ENCODE assay signal across 9 cellular contexts in the genomic region with DNA sequence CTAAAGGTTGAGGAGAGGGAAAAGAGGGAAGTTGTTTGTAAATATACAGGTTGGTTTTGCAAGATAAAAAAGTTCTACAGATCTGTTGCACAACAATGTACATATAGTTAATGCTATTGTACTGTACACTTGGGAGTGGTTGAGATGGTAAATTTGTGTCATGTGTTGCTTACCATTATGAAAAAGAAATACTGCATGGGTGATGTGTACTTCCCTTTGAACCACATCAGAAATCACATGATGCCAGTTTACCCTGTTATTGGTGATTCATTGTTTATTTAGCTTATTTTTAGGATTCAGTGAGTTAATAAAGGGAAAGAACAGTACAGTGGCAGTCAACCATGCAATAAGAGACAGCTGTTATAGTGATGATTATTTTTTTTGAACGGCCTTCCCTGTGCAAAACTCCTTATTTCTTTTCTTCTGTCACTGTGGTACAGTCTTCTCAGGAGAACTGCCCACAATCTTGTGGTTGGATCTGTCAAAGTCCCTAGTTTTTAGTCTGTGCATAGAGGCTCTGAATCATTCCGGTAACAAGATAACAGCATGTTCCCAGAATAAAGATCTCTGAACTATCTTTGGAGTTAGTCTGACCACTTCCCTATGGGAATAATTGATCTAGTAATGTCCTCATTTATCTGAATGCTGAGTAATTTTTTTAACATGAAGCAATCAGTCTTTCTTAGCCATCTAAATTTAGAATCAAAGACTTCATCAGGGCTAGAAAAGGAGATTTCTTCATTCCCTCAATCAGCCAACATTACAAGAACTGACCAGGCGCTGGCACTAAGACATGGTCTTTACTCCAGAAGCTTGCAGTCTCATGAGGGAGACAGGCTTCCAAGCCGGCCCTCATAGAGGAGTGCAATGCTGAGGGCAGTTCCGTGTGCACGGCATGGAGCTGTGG.
DNase-seq lines count a peak whose midpoint lies in the region; ATAC-seq lines count a peak whose summit lies in the region.
"Had no signal": no experiment of that assay in that cellular context is flagged by ENCODE, and none has a peak within 500 bp of the region (broad histone marks: within the 10 kb centered on the region; RNA-seq: fewer than 3 reads in every experiment).

No MANE protein-coding gene starts in this region.

- 5 to 8% methylated on average over 6 of the region's 6 CpGs for WGBS in aorta, 2 donors

- H3K36me3 ChIP-seq in aorta (ENCODE audit: control insufficient read depth in 1 of 2, insufficient read depth in 2 of 2, low read length in 1 of 2): no peaks in the 10 kb centered on the region

- H3K9me3 ChIP-seq in aorta (ENCODE audit: control insufficient read depth, low read length): peaks cover 2% of the 10 kb centered on the region

- H3K27ac ChIP-seq in angular gyrus (ENCODE audit: low read depth, low read length) (peak overlapping the region; percentile 13), aorta (ENCODE audit: low read depth in 1 of 2, low read length in 2 of 2) (peak overlapping the region; percentile 32 to 62)

- peaks cover 1 to 15% of the 10 kb centered on the region in 2 donors for H3K4me1 ChIP-seq in aorta (ENCODE audit: control insufficient read depth in 1 of 2, insufficient read depth in 2 of 2, low read length in 2 of 2)

- peak; percentile 86 for ATAC-seq in aorta (ENCODE audit: low FRiP score)
- no peak for ATAC-seq in HG02973 (IDR thresholded peaks at IDR 0.05; ENCODE audit: unreplicated experiment)

- intact Hi-C loops in aorta (cut with DNase I): loop anchor here in 1 of 2 donors (5.0 kb wide), 1 partner anchor 124 kb away; a partner anchor contains a TSS

- H3K4me3 ChIP-seq in aorta (ENCODE audit: low read length in 2 of 2): no peak overlapping the region

- no peaks in the 10 kb centered on the region for H3K27me3 ChIP-seq in aorta (ENCODE audit: control insufficient read depth in 1 of 2, insufficient read depth in 2 of 2, low read length in 1 of 2)

- DNase-seq in SHP77 treated with DMSO at 0.1 percent for 48 hours (lab: John Stamatoyannopoulos, UW) (peak; percentile 24), SHP77 (lab: John Stamatoyannopoulos, UW) (no peak), iris pigment epithelial cell (ENCODE audit: low read depth) (peak; percentile 84), aorta (peak in 1 of 2 donors; percentile 78), iPS-NIHi7 (ENCODE audit: extremely low spot score) (no peak)
- no peak for DNase-seq in activated CD8-positive, alpha-beta memory T cell treated with anti-CD3 and anti-CD28 coated beads for 24 hours
- DNase-seq: H9 had no signal

Comparison
In these comparisons a context has a peak if more than half of its experiments do, and no peak if none do; other contexts are left out.
1. DNase-seq: peak in SHP77 treated with DMSO at 0.1 percent for 48 hours (single experiment) and iris pigment epithelial cell (single experiment); none in SHP77 (0 of 2), activated CD8-positive, alpha-beta memory T cell treated with anti-CD3 and anti-CD28 coated beads for 24 hours (single experiment) and iPS-NIHi7 (single experiment).